Comparison of ENCODE assay signal across 1 cellular context in the genomic region with DNA sequence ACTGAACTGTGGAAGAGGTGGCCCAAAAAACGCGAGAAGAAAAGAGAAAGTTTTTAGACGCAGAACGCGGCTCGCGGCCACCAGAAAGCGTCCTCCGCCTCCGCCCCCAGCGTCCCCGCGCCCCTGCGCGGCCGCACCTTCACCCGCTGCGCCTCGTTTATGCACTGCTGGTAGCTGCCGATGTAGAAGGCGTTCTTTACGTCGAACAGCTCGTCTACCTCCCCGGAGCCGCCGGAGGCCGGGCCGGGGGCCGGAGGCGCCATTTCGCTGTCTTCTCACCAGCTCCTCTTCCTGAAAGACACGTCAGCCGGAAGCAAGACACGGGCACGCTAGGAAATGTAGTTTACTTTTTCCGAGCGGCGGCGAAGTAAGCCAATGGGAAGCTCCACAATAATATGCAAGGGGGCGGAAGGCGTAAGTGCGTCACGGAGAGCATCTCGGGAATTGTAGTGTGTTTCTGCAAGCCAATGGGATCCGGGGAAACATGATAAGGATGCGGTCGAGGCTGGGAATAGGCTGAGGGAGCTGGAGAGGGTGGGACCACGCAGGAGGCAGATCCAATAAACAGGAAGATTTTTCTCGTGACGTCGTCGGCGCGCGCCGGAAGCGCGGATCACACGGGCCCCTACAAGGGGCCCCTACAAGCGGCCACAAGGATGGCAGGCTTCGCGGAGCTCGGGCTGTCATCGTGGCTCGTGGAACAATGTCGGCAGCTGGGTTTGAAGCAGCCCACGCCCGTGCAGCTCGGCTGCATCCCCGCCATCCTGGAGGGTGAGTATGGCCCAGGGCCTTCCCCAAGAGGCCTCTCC.
A peak's percentile ranks its signal among the peaks of the same experiment; 100 is the strongest.
TF ChIP-seq lines count a peak whose summit lies in the region.

Gene COPE (minus strand): TSS at position 302 of the 809 bp plus-strand sequence. CDS start 39 bp downstream, at position 263.
Gene DDX49 (plus strand): TSS at position 630 of the 809 bp plus-strand sequence. CDS start 27 bp downstream, at position 657.

TF ChIP-seq in HepG2, 621 proteins besides CTCF, POLR2A, EP300 and RAD21 (continued from another document and continues in another):
- TF ChIP-seq ZFP37 (CRISPR knock-in tag; IDR thresholded peaks at IDR 0.05; ENCODE audit: borderline replicate concordance) (no peak; the same call in 1 of the 2 replicates), GTF2F1 (IDR thresholded peaks at IDR 0.05; ENCODE audit: low read length) (no peak), JARID2 (CRISPR knock-in tag; IDR thresholded peaks at IDR 0.05; ENCODE audit: insufficient replicate concordance) (no peak), PHF20 (CRISPR knock-in tag; IDR thresholded peaks at IDR 0.05) (peak; percentile 99), ZNF7 (CRISPR knock-in tag; IDR thresholded peaks at IDR 0.05) (0 out of 2 replicates have a peak, but pooled peaks have one; percentile 15), PAF1 (CRISPR knock-in tag; IDR thresholded peaks at IDR 0.05) (no peak), CEBPG (CRISPR knock-in tag; IDR thresholded peaks at IDR 0.05) (no peak), ZFP82 (CRISPR knock-in tag; IDR thresholded peaks at IDR 0.05; ENCODE audit: borderline replicate concordance) (no peak), ZNF605 (CRISPR knock-in tag; IDR thresholded peaks at IDR 0.05) (peak; percentile 84), TEF (CRISPR knock-in tag; IDR thresholded peaks at IDR 0.05) (no peak), HNRNPL (IDR thresholded peaks at IDR 0.05; ENCODE audit: low read depth, low read length) (0 out of 2 replicates have a peak, but pooled peaks have one; percentile 17), ZNF614 (CRISPR knock-in tag; IDR thresholded peaks at IDR 0.05; ENCODE audit: borderline replicate concordance) (no peak; the same call in 1 of the 2 replicates), SOX13 (IDR thresholded peaks at IDR 0.05) (no peak), SOX13 (CRISPR knock-in tag; conservative IDR thresholded peaks at IDR 0.05 in 1 of 2, IDR thresholded peaks at IDR 0.05 in 1 of 2) (no peak), GABPA (IDR thresholded peaks at IDR 0.05; ENCODE audit: low read depth, low read length) (peak; percentile 79), GABPA (CRISPR knock-in tag; IDR thresholded peaks at IDR 0.05; ENCODE audit: low read depth) (peak; percentile 96), ZBTB8A (CRISPR knock-in tag; IDR thresholded peaks at IDR 0.05; ENCODE audit: borderline replicate concordance, low read depth) (no peak), RFX5 (IDR thresholded peaks at IDR 0.05; ENCODE audit: low read depth, low read length) (peak; percentile 59), SMAD9 (CRISPR knock-in tag; IDR thresholded peaks at IDR 0.05) (no peak), ZSCAN20 (CRISPR knock-in tag; IDR thresholded peaks at IDR 0.05; ENCODE audit: borderline replicate concordance) (peak; percentile 73; the same call in 1 of the 2 replicates), TRIM24 (CRISPR knock-in tag; IDR thresholded peaks at IDR 0.05) (no peak), REPIN1 (CRISPR knock-in tag; IDR thresholded peaks at IDR 0.05; ENCODE audit: borderline replicate concordance, low read depth) (peak; percentile 49; the same call in 1 of the 2 replicates), KDM6A (CRISPR knock-in tag; IDR thresholded peaks at IDR 0.05; ENCODE audit: low read depth) (no peak), ZNF619 (CRISPR knock-in tag; IDR thresholded peaks at IDR 0.05) (no peak), TSC22D2 (CRISPR knock-in tag; IDR thresholded peaks at IDR 0.05; ENCODE audit: borderline replicate concordance) (no peak), E2F2 (CRISPR knock-in tag; IDR thresholded peaks at IDR 0.05; ENCODE audit: borderline replicate concordance) (0 out of 2 replicates have a peak, but pooled peaks have one; percentile 14), ZNF335 (CRISPR knock-in tag; IDR thresholded peaks at IDR 0.05) (0 out of 2 replicates have a peak, but pooled peaks have one; percentile 23), JUND (CRISPR knock-in tag; IDR thresholded peaks at IDR 0.05) (no peak), ZFP36L1 (CRISPR knock-in tag; IDR thresholded peaks at IDR 0.05) (no peak), ZFP36 (IDR thresholded peaks at IDR 0.05; ENCODE audit: borderline replicate concordance, low read depth, low read length, partially characterized antibody) (no peak), MAFK (conservative IDR thresholded peaks at IDR 0.05 in 1 of 2, IDR thresholded peaks at IDR 0.05 in 1 of 2; ENCODE audit: low read length in 2 of 2) (0 out of 4 replicates have a peak, but pooled peaks have one; percentile 1 to 2), NBN (conservative IDR thresholded peaks at IDR 0.05) (no peak), HINFP (CRISPR knock-in tag; IDR thresholded peaks at IDR 0.05; ENCODE audit: low read depth) (no peak), ZNF704 (CRISPR knock-in tag; IDR thresholded peaks at IDR 0.05; ENCODE audit: borderline replicate concordance) (no peak; the same call in 1 of the 2 replicates), BHLHE40 (IDR thresholded peaks at IDR 0.05; ENCODE audit: low read length) (no peak), ZNF343 (CRISPR knock-in tag; IDR thresholded peaks at IDR 0.05) (no peak), HIVEP1 (CRISPR knock-in tag; IDR thresholded peaks at IDR 0.05) (no peak), ZNF562 (CRISPR knock-in tag; IDR thresholded peaks at IDR 0.05; ENCODE audit: borderline replicate concordance) (no peak), SNAPC4 (CRISPR knock-in tag; IDR thresholded peaks at IDR 0.05) (no peak), PHF5A (CRISPR knock-in tag; IDR thresholded peaks at IDR 0.05; ENCODE audit: low read depth, unreplicated experiment) (peak; percentile 22), NR2F6 (IDR thresholded peaks at IDR 0.05) (no peak), NR2F6 (CRISPR knock-in tag; IDR thresholded peaks at IDR 0.05) (no peak), HMG20A (CRISPR knock-in tag; IDR thresholded peaks at IDR 0.05; ENCODE audit: borderline replicate concordance) (no peak; the same call in 1 of the 2 replicates)
- TF ChIP-seq, protein P1, sequence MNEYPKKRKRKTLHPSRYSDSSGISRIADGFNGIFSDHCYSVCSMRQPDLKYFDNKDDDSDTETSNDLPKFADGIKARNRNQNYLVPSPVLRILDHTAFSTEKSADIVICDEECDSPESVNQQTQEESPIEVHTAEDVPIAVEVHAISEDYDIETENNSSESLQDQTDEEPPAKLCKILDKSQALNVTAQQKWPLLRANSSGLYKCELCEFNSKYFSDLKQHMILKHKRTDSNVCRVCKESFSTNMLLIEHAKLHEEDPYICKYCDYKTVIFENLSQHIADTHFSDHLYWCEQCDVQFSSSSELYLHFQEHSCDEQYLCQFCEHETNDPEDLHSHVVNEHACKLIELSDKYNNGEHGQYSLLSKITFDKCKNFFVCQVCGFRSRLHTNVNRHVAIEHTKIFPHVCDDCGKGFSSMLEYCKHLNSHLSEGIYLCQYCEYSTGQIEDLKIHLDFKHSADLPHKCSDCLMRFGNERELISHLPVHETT (CRISPR knock-in tag; conservative IDR thresholded peaks at IDR 0.05): 0 out of 2 replicates have a peak, but pooled peaks have one; percentile 56
- TF ChIP-seq, protein P2, sequence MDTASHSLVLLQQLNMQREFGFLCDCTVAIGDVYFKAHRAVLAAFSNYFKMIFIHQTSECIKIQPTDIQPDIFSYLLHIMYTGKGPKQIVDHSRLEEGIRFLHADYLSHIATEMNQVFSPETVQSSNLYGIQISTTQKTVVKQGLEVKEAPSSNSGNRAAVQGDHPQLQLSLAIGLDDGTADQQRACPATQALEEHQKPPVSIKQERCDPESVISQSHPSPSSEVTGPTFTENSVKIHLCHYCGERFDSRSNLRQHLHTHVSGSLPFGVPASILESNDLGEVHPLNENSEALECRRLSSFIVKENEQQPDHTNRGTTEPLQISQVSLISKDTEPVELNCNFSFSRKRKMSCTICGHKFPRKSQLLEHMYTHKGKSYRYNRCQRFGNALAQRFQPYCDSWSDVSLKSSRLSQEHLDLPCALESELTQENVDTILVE (CRISPR knock-in tag; IDR thresholded peaks at IDR 0.05): peak; percentile 45
- TF ChIP-seq, protein P3, sequence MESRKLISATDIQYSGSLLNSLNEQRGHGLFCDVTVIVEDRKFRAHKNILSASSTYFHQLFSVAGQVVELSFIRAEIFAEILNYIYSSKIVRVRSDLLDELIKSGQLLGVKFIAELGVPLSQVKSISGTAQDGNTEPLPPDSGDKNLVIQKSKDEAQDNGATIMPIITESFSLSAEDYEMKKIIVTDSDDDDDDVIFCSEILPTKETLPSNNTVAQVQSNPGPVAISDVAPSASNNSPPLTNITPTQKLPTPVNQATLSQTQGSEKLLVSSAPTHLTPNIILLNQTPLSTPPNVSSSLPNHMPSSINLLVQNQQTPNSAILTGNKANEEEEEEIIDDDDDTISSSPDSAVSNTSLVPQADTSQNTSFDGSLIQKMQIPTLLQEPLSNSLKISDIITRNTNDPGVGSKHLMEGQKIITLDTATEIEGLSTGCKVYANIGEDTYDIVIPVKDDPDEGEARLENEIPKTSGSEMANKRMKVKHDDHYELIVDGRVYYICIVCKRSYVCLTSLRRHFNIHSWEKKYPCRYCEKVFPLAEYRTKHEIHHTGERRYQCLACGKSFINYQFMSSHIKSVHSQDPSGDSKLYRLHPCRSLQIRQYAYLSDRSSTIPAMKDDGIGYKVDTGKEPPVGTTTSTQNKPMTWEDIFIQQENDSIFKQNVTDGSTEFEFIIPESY (CRISPR knock-in tag; IDR thresholded peaks at IDR 0.05): no peak
